Comparison of ENCODE assay signal across 14 cellular contexts in genomic region chr7:84675633-84676034, GRCh38.
DNase-seq lines count a peak whose midpoint lies in the region; ATAC-seq and TF ChIP-seq lines count a peak whose summit lies in the region.
"Had no signal": no experiment of that assay in that cellular context is flagged by ENCODE, and none has a peak within 500 bp of the region (broad histone marks: within the 10 kb centered on the region; RNA-seq: fewer than 3 reads in every experiment).

No MANE protein-coding gene starts in this region.

- H3K9me3 ChIP-seq in HCT116 (ENCODE audit: control insufficient read depth in 1 of 2, insufficient read depth in 1 of 2, low read depth in 1 of 2, low read length in 2 of 2), result no peaks in the 10 kb centered on the region

- H3K4me3 ChIP-seq in HCT116 (replicated peaks in 1 of 2; ENCODE audit: low read depth in 1 of 2, low read length in 2 of 2), result no peak overlapping the region
- H3K4me3 ChIP-seq: coronary artery had no signal

- H3K27ac ChIP-seq in HCT116 (ENCODE audit: low read depth, low read length), result no peak overlapping the region
- H3K27ac ChIP-seq: coronary artery had no signal

- no peaks in the 10 kb centered on the region for H3K4me1 Mint-ChIP-seq in CD14-positive monocyte
- H3K4me1 Mint-ChIP-seq: memory B cell had no signal

- no peak for TF ChIP-seq POLR2A in HCT116 (IDR thresholded peaks at IDR 0.05; ENCODE audit: borderline replicate concordance, extremely low read depth, insufficient read depth, insufficient read length)

- peaks cover 3% of the 10 kb centered on the region in 2 experiments; a peak in 1 of 4 replicates for H3K4me1 ChIP-seq in HCT116 (ENCODE audit: control insufficient read depth in 1 of 2, insufficient read depth in 2 of 2, low read length in 2 of 2)

- TF ChIP-seq CTCF in HCT116 (IDR thresholded peaks at IDR 0.05 in 2 of 3, conservative IDR thresholded peaks at IDR 0.05 in 1 of 3; ENCODE audit: borderline replicate concordance in 1 of 3, insufficient read depth in 1 of 3, low read depth in 2 of 3, low read length in 2 of 3) (no peak), CD14-positive monocyte (IDR thresholded peaks at IDR 0.05) (no peak)

- no peak overlapping the region for H3K9ac ChIP-seq in HCT116 (ENCODE audit: low read length)

- intact Hi-C loops in HCT116 (cut with micrococcal nuclease), result no loop called here
- intact Hi-C loops in CD14-positive monocyte (cut with micrococcal nuclease), result no loop called here

- no peaks in the 10 kb centered on the region for H3K79me2 ChIP-seq in HCT116 (ENCODE audit: insufficient read depth, low read length)

- H3K36me3 ChIP-seq in HCT116 (ENCODE audit: control insufficient read depth in 1 of 2, insufficient read depth in 2 of 2, low read length in 2 of 2), result no peaks in the 10 kb centered on the region

- no peaks in the 10 kb centered on the region for H3K27me3 ChIP-seq in HCT116 (ENCODE audit: insufficient read depth, low read length)

- CTCF ChIA-PET in HCT116 (lab: Charles Lee), result interaction anchor here (0.6 to 1.2 kb wide), 2 partner anchors 10 to 20 kb away, joined by 3 read pairs; no protein-coding TSS in a partner anchor

- no peaks in the 10 kb centered on the region for H3K9me2 ChIP-seq in HCT116 (ENCODE audit: insufficient read depth)

- ATAC-seq in HCT116 (no peak), GM19452 (IDR thresholded peaks at IDR 0.05; ENCODE audit: unreplicated experiment) (no peak)
- ATAC-seq: activated CD4-positive, CD25-positive, alpha-beta regulatory T cell treated with anti-CD3 and anti-CD28 coated beads, Interleukin-2, amount 50 U/mL, for 24 hours had no signal

- no peak overlapping the region for H3K27ac Mint-ChIP-seq in CD14-positive monocyte
- H3K27ac Mint-ChIP-seq: memory B cell had no signal

- no peaks in the 10 kb centered on the region for H3K36me3 Mint-ChIP-seq in CD14-positive monocyte
- H3K36me3 Mint-ChIP-seq: memory B cell had no signal

- RAD21 ChIA-PET in HCT116 (lab: Charles Lee; ENCODE audit: low non-redundant PET in 1 of 2, low total read pairs in 2 of 2, uncharacterized antibody in 2 of 2, unreplicated experiment in 2 of 2), result no interaction called here

- H3K4me3 Mint-ChIP-seq in CD14-positive monocyte, result no peak overlapping the region
- H3K4me3 Mint-ChIP-seq: memory B cell had no signal

- DNase-seq in A172 (ENCODE audit: low spot score), result peak; percentile 76
- DNase-seq in HCT116 (ENCODE audit: low read depth, low spot score), result no peak
- peak; percentile 32 for DNase-seq in NCI-H226
- DNase-seq in dermis blood vessel endothelial cell, result peak; percentile 76
- DNase-seq in UCSD-AML1 (lab: John Stamatoyannopoulos, UW; ENCODE audit: unreplicated experiment), result no peak
- no peak for DNase-seq in CD14-positive monocyte (ENCODE audit: low spot score)
- no peak for DNase-seq in COLO668 (lab: John Stamatoyannopoulos, UW; ENCODE audit: unreplicated experiment)
- DNase-seq: DMS79 treated with DMSO at 0.1 percent for 48 hours; NCI-H1436 treated with DMSO at 0.1 percent for 48 hours; stimulated activated CD4-positive, alpha-beta T cell treated with anti-CD3 and anti-CD28 coated beads, Interleukin-12 subunit alpha, Interleukin-12 subunit beta, amount 100 ng/mL, for 4 hours had no signal

- no peak for TF ChIP-seq RAD21 in HCT116 (IDR thresholded peaks at IDR 0.05; ENCODE audit: low read depth)

- H4K20me1 ChIP-seq in HCT116 (ENCODE audit: insufficient read depth), result no peaks in the 10 kb centered on the region

- H3K4me2 ChIP-seq in HCT116 (ENCODE audit: low read length), result no peak overlapping the region

- peak overlapping the region; percentile 34 for H2AFZ ChIP-seq in HCT116 (ENCODE audit: low read depth, low read length, poor library complexity, severe bottlenecking)

- BruUV-seq in HCT116 (replicated peaks; lab: Mats Ljungman, UMichigan), result no TSS peak

- H3K9me3 Mint-ChIP-seq in CD14-positive monocyte, result peaks cover 0 to 2% (median 0%) of the 10 kb centered on the region in 7 donors

- POLR2A ChIA-PET in HCT116 (lab: Charles Lee), result no interaction called here

- H3K27me3 Mint-ChIP-seq in CD14-positive monocyte (ENCODE audit: low read depth in 3 of 3), result peaks cover 0 to 2% (median 1%) of the 10 kb centered on the region in 3 donors
- H3K27me3 Mint-ChIP-seq: memory B cell had no signal

TF ChIP-seq in HCT116, 20 proteins besides CTCF, POLR2A, EP300 and RAD21:
- TF ChIP-seq POLR2AphosphoS5 (IDR thresholded peaks at IDR 0.05; ENCODE audit: low read depth, low read length) (no peak), CEBPB (IDR thresholded peaks at IDR 0.05; ENCODE audit: low read depth) (no peak), EGR1 (IDR thresholded peaks at IDR 0.05; ENCODE audit: low read depth) (no peak), TCF7L2 (IDR thresholded peaks at IDR 0.05; ENCODE audit: borderline replicate concordance, extremely low read depth, insufficient read depth, insufficient read length) (no peak), YY1 (IDR thresholded peaks at IDR 0.05; ENCODE audit: extremely low read depth, insufficient replicate concordance, low read depth, low read length) (no peak)

Comparison
In these comparisons a context has a peak if more than half of its experiments do, and no peak if none do; other contexts are left out.
1. DNase-seq: peak in A172 (single experiment), NCI-H226 (single experiment) and dermis blood vessel endothelial cell (single experiment); none in HCT116 (single experiment), UCSD-AML1 (single experiment), CD14-positive monocyte (single experiment) and COLO668 (single experiment).